Comparison of ENCODE assay signal across 14 cellular contexts in the genomic region with DNA sequence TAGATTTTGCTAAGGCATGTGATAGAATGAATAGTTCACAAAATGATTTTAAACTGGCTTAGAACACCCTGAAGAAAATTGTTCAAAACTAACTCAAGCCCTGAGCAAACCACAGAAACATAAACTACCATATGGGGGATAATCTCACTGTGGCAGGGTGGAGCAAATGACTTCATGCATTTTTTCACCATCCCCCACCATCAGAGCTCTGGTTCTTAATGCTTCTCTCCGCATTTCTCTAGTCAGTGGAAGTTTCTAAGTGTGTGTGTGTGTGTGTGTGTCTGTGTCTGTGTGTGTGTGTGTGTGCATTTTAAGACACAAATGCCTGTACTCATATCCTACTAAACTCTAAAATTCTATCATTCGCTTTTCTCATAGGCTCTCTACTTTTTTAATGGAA.
DNase-seq lines count a peak whose midpoint lies in the region; ATAC-seq and TF ChIP-seq lines count a peak whose summit lies in the region.
"Had no signal": no experiment of that assay in that cellular context is flagged by ENCODE, and none has a peak within 500 bp of the region (broad histone marks: within the 10 kb centered on the region; RNA-seq: fewer than 3 reads in every experiment).

No MANE protein-coding gene starts in this region.

- H3K27ac ChIP-seq in brain microvascular endothelial cell (peak overlapping the region; percentile 26), left lung (no peak overlapping the region)
- H3K27ac ChIP-seq: dorsolateral prefrontal cortex had no signal

- H3K4me1 ChIP-seq in left lung = no peaks in the 10 kb centered on the region
- H3K4me1 ChIP-seq: BE2C had no signal

- in situ Hi-C loops in brain microvascular endothelial cell (cut with HindIII; ENCODE audit: low pct_ligation_motif_present, low sequenced_read_pairs) = no loop called here

- intact Hi-C loops in left lung (cut with DNase I) = no loop called here

- TF ChIP-seq CTCF in AG10803 (conservative IDR thresholded peaks at IDR 0.05; ENCODE audit: low read length) = no peak
- no peak for TF ChIP-seq CTCF in brain microvascular endothelial cell (IDR thresholded peaks at IDR 0.05; ENCODE audit: low read depth, low read length, missing control alignments)
- no peak for TF ChIP-seq CTCF in left lung (IDR thresholded peaks at IDR 0.05)

- ATAC-seq in left lung (peak; percentile 31), GM21619 (IDR thresholded peaks at IDR 0.05; ENCODE audit: unreplicated experiment) (no peak), GM19023 (IDR thresholded peaks at IDR 0.05; ENCODE audit: unreplicated experiment) (no peak)
- ATAC-seq: activated CD8-positive, alpha-beta T cell treated with anti-CD3 and anti-CD28 coated beads, Interleukin-2, amount 10 ng/mL, durations not matched to agents 7 days and 5 days had no signal

- DNase-seq in AG10803 (ENCODE audit: low read depth) (peak; percentile 83), LHCN-M2 (ENCODE audit: low read depth) (peak; percentile 86), brain microvascular endothelial cell (peak; percentile 81), left lung (no peak), LoVo (ENCODE audit: low spot score) (no peak)
- no peak for DNase-seq in activated CD8-positive, alpha-beta memory T cell treated with anti-CD3 and anti-CD28 coated beads for 24 hours
- DNase-seq: activated CD8-positive, alpha-beta T cell treated with anti-CD3 and anti-CD28 coated beads, Interleukin-2, amount 10 ng/mL, durations not matched to agents 7 days and 5 days; BE2C; dorsolateral prefrontal cortex; NCI-H1417 treated with DMSO at 0.1 percent for 48 hours; NCI-H774; sigmoid colon had no signal

- no peaks in the 10 kb centered on the region for H3K9me3 ChIP-seq in left lung
- H3K9me3 ChIP-seq: BE2C, sigmoid colon had no signal

- no peaks in the 10 kb centered on the region for H3K36me3 ChIP-seq in brain microvascular endothelial cell (replicated peaks)
- no peaks in the 10 kb centered on the region for H3K36me3 ChIP-seq in left lung
- H3K36me3 ChIP-seq: BE2C, sigmoid colon had no signal

- H3K4me3 ChIP-seq in AG10803 (ENCODE audit: low read length) (no peak overlapping the region), brain microvascular endothelial cell (ENCODE audit: low read depth, low read length) (no peak overlapping the region), left lung (no peak overlapping the region)
- H3K4me3 ChIP-seq: dorsolateral prefrontal cortex, sigmoid colon had no signal

- no peaks in the 10 kb centered on the region for H3K27me3 ChIP-seq in brain microvascular endothelial cell (replicated peaks)
- no peaks in the 10 kb centered on the region for H3K27me3 ChIP-seq in left lung
- H3K27me3 ChIP-seq: BE2C, dorsolateral prefrontal cortex, sigmoid colon had no signal

Comparison
In these comparisons a context has a peak if more than half of its experiments do, and no peak if none do; other contexts are left out.
1. DNase-seq: peak in AG10803 (single experiment), LHCN-M2 (single experiment) and brain microvascular endothelial cell (single experiment); none in left lung (0 of 2), LoVo (single experiment) and activated CD8-positive, alpha-beta memory T cell treated with anti-CD3 and anti-CD28 coated beads for 24 hours (single experiment).